In the genomic region with DNA sequence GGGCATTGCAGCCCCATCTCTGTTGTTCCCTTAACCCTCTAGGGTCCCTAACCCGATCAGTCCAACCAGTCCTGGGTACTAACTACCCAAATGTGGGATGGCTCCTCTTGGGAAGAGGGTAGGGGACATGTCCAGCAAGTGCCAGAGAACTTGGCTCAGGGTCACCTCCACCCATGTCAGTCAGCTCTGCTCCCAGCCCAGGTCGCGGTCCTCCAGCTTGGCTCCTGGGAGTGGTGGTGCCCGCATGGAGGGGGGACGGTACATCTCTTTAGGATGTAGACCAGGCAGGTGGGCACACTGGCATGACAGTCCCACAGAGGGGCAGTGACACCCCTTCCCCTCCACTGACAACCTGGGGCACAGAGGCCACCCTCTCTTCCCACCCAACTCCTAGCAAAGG, we compare ENCODE assay signal across 15 cellular contexts. TPM values are rescaled to one million over a fixed set of nuclear protein-coding genes. Genes with fewer than 3 reads are reported as not detected.
DNase-seq lines count a peak whose midpoint lies in the region; ATAC-seq and TF ChIP-seq lines count a peak whose summit lies in the region.
"Had no signal": no experiment of that assay in that cellular context is flagged by ENCODE, and none has a peak within 500 bp of the region (broad histone marks: within the 10 kb centered on the region; RNA-seq: fewer than 3 reads in every experiment).

No MANE protein-coding gene starts in this region.

- H3K4me2 ChIP-seq in GM23338 (0 out of 2 replicates have a peak overlapping the region, but pooled peaks have one; percentile 64), mesenchymal stem cell (ENCODE audit: low read length, poor library complexity, severe bottlenecking) (no peak overlapping the region)

- intact Hi-C loops in posterior vena cava (cut with DNase I) = no loop called here

- DNase-seq in GM23338 (ENCODE audit: low spot score) = no peak
- DNase-seq in mesenchymal stem cell = no peak
- no peak for DNase-seq in stimulated activated naive CD8-positive, alpha-beta T cell treated with anti-CD3 and anti-CD28 coated beads, Interleukin-15, amount 100 ng/mL, for 72 hours
- DNase-seq in COLO829 (ENCODE audit: low spot score) = no peak
- no peak for DNase-seq in NCI-H1694 (lab: John Stamatoyannopoulos, UW)
- no peak for DNase-seq in posterior vena cava (ENCODE audit: low spot score)
- DNase-seq: activated CD4-positive, alpha-beta T cell treated with anti-CD3 and anti-CD28 coated beads, Interleukin-2, amount 50 U/mL, for 4 hours; activated naive CD8-positive, alpha-beta T cell treated with anti-CD3 and anti-CD28 coated beads, Interleukin-2, amount 10 ng/mL, durations not matched to agents 7 days and 5 days; RPMI8226; stimulated activated CD4-positive, alpha-beta T cell treated with anti-CD3 and anti-CD28 coated beads, Interleukin-4, amount 100 ng/mL, for 24 hours; stimulated activated naive CD4-positive, alpha-beta T cell had no signal

- H3K4me1 ChIP-seq in GM23338 (ENCODE audit: insufficient read depth) (peaks cover 25% of the 10 kb centered on the region), mesenchymal stem cell (ENCODE audit: control insufficient read depth, insufficient read depth, low read depth, low read length) (peaks cover 30% of the 10 kb centered on the region)

- H3K9ac ChIP-seq in mesenchymal stem cell (ENCODE audit: low read length) = peak overlapping the region; percentile 25

- no peak overlapping the region for H2BK5ac ChIP-seq in mesenchymal stem cell (ENCODE audit: low read depth, low read length, poor library complexity, severe bottlenecking)

- peaks cover 65% of the 10 kb centered on the region for H3K36me3 Mint-ChIP-seq in GM23338 (ENCODE audit: low read depth)

- peaks cover 33% of the 10 kb centered on the region for H3K79me1 ChIP-seq in mesenchymal stem cell (replicated peaks; ENCODE audit: low read length, poor library complexity, severe bottlenecking)

- no peak overlapping the region for H3K4ac ChIP-seq in mesenchymal stem cell (ENCODE audit: low read depth in 1 of 2, low read length in 2 of 2)

- H3K27me3 Mint-ChIP-seq in GM23338 (ENCODE audit: insufficient read depth, low read depth, poor library complexity) = peaks cover 15% of the 10 kb centered on the region
- H3K27me3 Mint-ChIP-seq in stimulated activated naive CD8-positive, alpha-beta T cell treated with anti-CD3 and anti-CD28 coated beads, Interleukin-15, amount 100 ng/mL, for 72 hours = no peaks in the 10 kb centered on the region
- H3K27me3 Mint-ChIP-seq: activated naive CD8-positive, alpha-beta T cell treated with anti-CD3 and anti-CD28 coated beads, Interleukin-2, amount 10 ng/mL, durations not matched to agents 7 days and 5 days had no signal

- no peak overlapping the region for H4K8ac ChIP-seq in mesenchymal stem cell (ENCODE audit: low read length)

- no peaks in the 10 kb centered on the region for H3K9me3 Mint-ChIP-seq in GM23338
- H3K9me3 Mint-ChIP-seq in stimulated activated naive CD8-positive, alpha-beta T cell treated with anti-CD3 and anti-CD28 coated beads, Interleukin-15, amount 100 ng/mL, for 72 hours = no peaks in the 10 kb centered on the region
- H3K9me3 Mint-ChIP-seq: activated naive CD8-positive, alpha-beta T cell treated with anti-CD3 and anti-CD28 coated beads, Interleukin-2, amount 10 ng/mL, durations not matched to agents 7 days and 5 days had no signal

- no peak overlapping the region for H3K4me3 Mint-ChIP-seq in GM23338
- H3K4me3 Mint-ChIP-seq in stimulated activated naive CD8-positive, alpha-beta T cell treated with anti-CD3 and anti-CD28 coated beads, Interleukin-15, amount 100 ng/mL, for 72 hours = no peak overlapping the region
- H3K4me3 Mint-ChIP-seq: activated naive CD8-positive, alpha-beta T cell treated with anti-CD3 and anti-CD28 coated beads, Interleukin-2, amount 10 ng/mL, durations not matched to agents 7 days and 5 days had no signal

- H3K27me3 ChIP-seq in GM23338 (ENCODE audit: insufficient read depth) = no peaks in the 10 kb centered on the region
- no peaks in the 10 kb centered on the region for H3K27me3 ChIP-seq in mesenchymal stem cell (ENCODE audit: control insufficient read depth in 1 of 2, insufficient read depth in 1 of 2, low read length in 2 of 2)

- no peak for TF ChIP-seq CTCF in GM23338 (conservative IDR thresholded peaks at IDR 0.05; ENCODE audit: low read depth in 2 of 2)
- no peak for TF ChIP-seq CTCF in VCaP (conservative IDR thresholded peaks at IDR 0.05)

- ATAC-seq in GM23338 = peak; percentile 5; the same call in 2 of the 3 replicates
- ATAC-seq in stimulated activated naive CD8-positive, alpha-beta T cell treated with anti-CD3 and anti-CD28 coated beads, Interleukin-15, amount 100 ng/mL, for 72 hours = no peak

- H2BK12ac ChIP-seq in mesenchymal stem cell (ENCODE audit: low read length in 2 of 2) = no peak overlapping the region

- peaks cover 4% of the 10 kb centered on the region; the same call in 1 of the 2 replicates for H4K20me1 ChIP-seq in GM23338 (replicated peaks; ENCODE audit: insufficient read depth)

- H3K4me3 ChIP-seq in GM23338 (peak overlapping the region; percentile 26; the same call in 1 of the 2 replicates), mesenchymal stem cell (ENCODE audit: insufficient read depth in 1 of 2, low read depth in 1 of 2, low read length in 2 of 2) (no peak overlapping the region)

- no peak overlapping the region for H2BK120ac ChIP-seq in mesenchymal stem cell (ENCODE audit: low read depth, low read length)

- H2AK5ac ChIP-seq in mesenchymal stem cell (ENCODE audit: low read length, severe bottlenecking) = no peak overlapping the region

- H3K36me3 ChIP-seq in GM23338 (ENCODE audit: insufficient read depth) (peaks cover 12% of the 10 kb centered on the region), mesenchymal stem cell (ENCODE audit: control insufficient read depth in 1 of 2, insufficient read depth in 2 of 2, low read depth in 1 of 2, low read length in 2 of 2) (peaks cover 78 to 84% of the 10 kb centered on the region in 2 experiments)

- peaks cover 18% of the 10 kb centered on the region for H3K79me2 ChIP-seq in GM23338 (replicated peaks; ENCODE audit: insufficient read depth)

- peak overlapping the region; percentile 89; the same call in 1 of the 2 replicates for H3K27ac Mint-ChIP-seq in GM23338
- peak overlapping the region; percentile 94 to 96 for H3K27ac Mint-ChIP-seq in stimulated activated naive CD8-positive, alpha-beta T cell treated with anti-CD3 and anti-CD28 coated beads, Interleukin-15, amount 100 ng/mL, for 72 hours
- H3K27ac Mint-ChIP-seq: activated naive CD8-positive, alpha-beta T cell treated with anti-CD3 and anti-CD28 coated beads, Interleukin-2, amount 10 ng/mL, durations not matched to agents 7 days and 5 days had no signal

- H3K4me1 Mint-ChIP-seq in GM23338 = peaks cover 33% of the 10 kb centered on the region
- peaks cover 32% of the 10 kb centered on the region for H3K4me1 Mint-ChIP-seq in stimulated activated naive CD8-positive, alpha-beta T cell treated with anti-CD3 and anti-CD28 coated beads, Interleukin-15, amount 100 ng/mL, for 72 hours

- H3K9me3 ChIP-seq in mesenchymal stem cell (ENCODE audit: control insufficient read depth, low read length) = no peaks in the 10 kb centered on the region

- H2BK15ac ChIP-seq in mesenchymal stem cell (ENCODE audit: low read depth, poor library complexity, severe bottlenecking) = no peak overlapping the region

- no peak overlapping the region for H3K18ac ChIP-seq in mesenchymal stem cell (ENCODE audit: low read depth in 1 of 2, low read length in 2 of 2)

- H3K23ac ChIP-seq in mesenchymal stem cell (ENCODE audit: low read length in 2 of 2) = no peak overlapping the region

- peak overlapping the region; percentile 34; the same call in 1 of the 2 replicates for H3K27ac ChIP-seq in GM23338 (ENCODE audit: low read depth)
- peak overlapping the region; percentile 36 for H3K27ac ChIP-seq in VCaP
- H3K27ac ChIP-seq in mesenchymal stem cell (ENCODE audit: low read length, poor library complexity, severe bottlenecking) = no peak overlapping the region

- H3K9me2 ChIP-seq in GM23338 (ENCODE audit: insufficient read depth) = no peaks in the 10 kb centered on the region

- no peak overlapping the region for H2AFZ ChIP-seq in GM23338
- no peak overlapping the region for H2AFZ ChIP-seq in mesenchymal stem cell (ENCODE audit: low read depth, low read length)

- H4K91ac ChIP-seq in mesenchymal stem cell (ENCODE audit: low read length) = no peak overlapping the region

- H3K14ac ChIP-seq in mesenchymal stem cell (ENCODE audit: low read length in 2 of 2) = no peak overlapping the region

- peaks cover 28% of the 10 kb centered on the region; the same call in 1 of the 2 replicates for H3F3A ChIP-seq in GM23338 (replicated peaks; ENCODE audit: low read depth)

- WGBS in mesenchymal stem cell = 95% methylated on average over 5 of the region's 5 CpGs

RNA-seq across cellular contexts. Expression of a gene that starts 6.0 kb away (rescaled TPM):
- 15.9 and 20.8 TPM in 2 replicates for total RNA-seq in GM23338 (2014; rRNA removed; shearing (Covaris generic))
- polyA plus RNA-seq in GM23338 (2016; fragmentation: Nextera tagmentation; extraction: Ambion mirVana) = 16.5 and 17.0 TPM in 2 replicates
- polyA plus RNA-seq in mesenchymal stem cell (2013, experiment 1 of 2) = 26.9 TPM
- 27.2 TPM for polyA plus RNA-seq in mesenchymal stem cell (2013, experiment 2 of 2)
- total RNA-seq in posterior vena cava = 10 to 100 TPM; 26.3 to 31.2 TPM

RNA-seq across cellular contexts. Expression of a gene that starts 6.9 kb away (rescaled TPM):
- 79.3 and 95.0 TPM in 2 replicates for total RNA-seq in GM23338 (2014; rRNA removed; shearing (Covaris generic))
- polyA plus RNA-seq in GM23338 (2016; fragmentation: Nextera tagmentation; extraction: Ambion mirVana) = 20.3 and 20.6 TPM in 2 replicates
- polyA plus RNA-seq in mesenchymal stem cell (2013, experiment 1 of 2) = 44.2 TPM
- polyA plus RNA-seq in mesenchymal stem cell (2013, experiment 2 of 2) = 42.8 TPM
- 10 to 100 TPM; 49.2 to 61.9 TPM for total RNA-seq in posterior vena cava

RNA-seq across cellular contexts. Expression of a gene that starts 22.2 kb away (rescaled TPM):
- total RNA-seq in GM23338 (2014; rRNA removed; shearing (Covaris generic)) = not detected in 2 replicates
- 0.21 and 0.47 TPM in 2 replicates for polyA plus RNA-seq in GM23338 (2016; fragmentation: Nextera tagmentation; extraction: Ambion mirVana)
- 0.07 TPM for polyA plus RNA-seq in mesenchymal stem cell (2013, experiment 1 of 2)
- 0.05 TPM for polyA plus RNA-seq in mesenchymal stem cell (2013, experiment 2 of 2)
- 1 to 10 TPM in 1 of 2 donors, under 1 TPM in 1; 0.19 to 1.5 TPM for total RNA-seq in posterior vena cava
- total RNA-seq: NCI-H460, renal cortical epithelial cell had no signal
- polyA plus RNA-seq: fibroblast of lung had no signal

RNA-seq across cellular contexts. Expression of a gene that starts 26.7 kb away (rescaled TPM):
- total RNA-seq in GM23338 (2014; rRNA removed; shearing (Covaris generic)) = 62.2 and 78.8 TPM in 2 replicates
- 27.0 and 29.9 TPM in 2 replicates for polyA plus RNA-seq in GM23338 (2016; fragmentation: Nextera tagmentation; extraction: Ambion mirVana)
- 47.3 TPM for polyA plus RNA-seq in mesenchymal stem cell (2013, experiment 1 of 2)
- polyA plus RNA-seq in mesenchymal stem cell (2013, experiment 2 of 2) = 45.8 TPM
- 10 to 100 TPM; 42.6 to 59.7 TPM for total RNA-seq in posterior vena cava

RNA-seq across cellular contexts. Expression of a gene that starts 51.0 kb away (rescaled TPM):
- total RNA-seq in GM23338 (2014; rRNA removed; shearing (Covaris generic)) = 17.0 and 19.0 TPM in 2 replicates
- polyA plus RNA-seq in GM23338 (2016; fragmentation: Nextera tagmentation; extraction: Ambion mirVana) = 9.3 TPM in 2 replicates
- 1.6 TPM for polyA plus RNA-seq in mesenchymal stem cell (2013, experiment 1 of 2)
- 1.6 TPM for polyA plus RNA-seq in mesenchymal stem cell (2013, experiment 2 of 2)
- 1 to 10 TPM in 1 of 2 donors, under 1 TPM in 1; 0.65 to 1.2 TPM for total RNA-seq in posterior vena cava
